ENCODE assay signal across 9 cellular contexts in genomic region chr10:102455893-102456471, GRCh38. TPM values are rescaled to one million over a fixed set of nuclear protein-coding genes. Genes with fewer than 3 reads are reported as not detected.
DNase-seq lines count a peak whose midpoint lies in the region; ATAC-seq and TF ChIP-seq lines count a peak whose summit lies in the region.
"Had no signal": no experiment of that assay in that cellular context is flagged by ENCODE, and none has a peak within 500 bp of the region (broad histone marks: within the 10 kb centered on the region; RNA-seq: fewer than 3 reads in every experiment).

No MANE protein-coding gene starts in this region.

- no peak overlapping the region for H3K4me3 ChIP-seq in right cardiac atrium (ENCODE audit: low read length)
- no peak overlapping the region for H3K4me3 ChIP-seq in left ventricle myocardium inferior
- no peak overlapping the region for H3K4me3 ChIP-seq in RWPE2 (ENCODE audit: severe bottlenecking)
- H3K4me3 ChIP-seq in upper lobe of right lung, result no peak overlapping the region

- WGBS in right cardiac atrium, result 72% methylated on average over 7 of the region's 7 CpGs

- H3K4me1 ChIP-seq in right cardiac atrium (ENCODE audit: control insufficient read depth, insufficient read depth, low read length) (peaks cover 5% of the 10 kb centered on the region), left ventricle myocardium inferior (peaks cover 17% of the 10 kb centered on the region), RWPE2 (ENCODE audit: insufficient read depth, poor library complexity, severe bottlenecking) (peaks cover 18% of the 10 kb centered on the region), upper lobe of right lung (peaks cover 41% of the 10 kb centered on the region)

- H3K36me3 ChIP-seq in left ventricle myocardium inferior (no peaks in the 10 kb centered on the region), RWPE2 (ENCODE audit: low read depth) (peaks cover 21% of the 10 kb centered on the region), upper lobe of right lung (no peaks in the 10 kb centered on the region)

- DNase-seq in right cardiac atrium (peak in 1 of 3 donors; percentile 47), left ventricle myocardium inferior (no peak), RWPE2 (ENCODE audit: low spot score) (no peak), fibroblast of the conjunctiva (ENCODE audit: low read depth) (peak; percentile 85), upper lobe of right lung (no peak), medulla oblongata (ENCODE audit: extremely low spot score) (no peak), NCI-H2029 treated with DMSO at 0.1 percent for 48 hours (lab: John Stamatoyannopoulos, UW) (no peak)
- DNase-seq: NCI-H2081 had no signal

- TF ChIP-seq CTCF in left ventricle myocardium inferior (IDR thresholded peaks at IDR 0.05; ENCODE audit: borderline replicate concordance), result no peak
- no peak for TF ChIP-seq CTCF in RWPE2 (IDR thresholded peaks at IDR 0.05; ENCODE audit: poor library complexity, severe bottlenecking)
- TF ChIP-seq CTCF in upper lobe of right lung (IDR thresholded peaks at IDR 0.05), result no peak

- intact Hi-C loops in right cardiac atrium (cut with DNase I), result no loop called here
- intact Hi-C loops in left ventricle myocardium inferior (cut with micrococcal nuclease), result no loop called here
- intact Hi-C loops in upper lobe of right lung (cut with DNase I), result no loop called here

- H3K27ac ChIP-seq in right cardiac atrium (ENCODE audit: low read length), result no peak overlapping the region
- H3K27ac ChIP-seq in left ventricle myocardium inferior (replicated peaks), result no peak overlapping the region
- peak overlapping the region; percentile 27 for H3K27ac ChIP-seq in RWPE2 (ENCODE audit: poor library complexity, severe bottlenecking)
- H3K27ac ChIP-seq in upper lobe of right lung, result peak overlapping the region; percentile 83

- H3K27me3 ChIP-seq in right cardiac atrium (ENCODE audit: control insufficient read depth, insufficient read depth) (no peaks in the 10 kb centered on the region), left ventricle myocardium inferior (ENCODE audit: low read depth) (no peaks in the 10 kb centered on the region), RWPE2 (ENCODE audit: insufficient read depth, poor library complexity, severe bottlenecking) (no peaks in the 10 kb centered on the region), upper lobe of right lung (no peaks in the 10 kb centered on the region)

- peak; percentile 13 to 28 for ATAC-seq in right cardiac atrium
- peak; percentile 70; the same call in 2 of the 3 replicates for ATAC-seq in RWPE2 (ENCODE audit: low read depth)
- ATAC-seq in upper lobe of right lung, result peak; percentile 75
- no peak for ATAC-seq in GM19455 (IDR thresholded peaks at IDR 0.05; ENCODE audit: unreplicated experiment)

- H3K9me3 ChIP-seq in right cardiac atrium (ENCODE audit: control insufficient read depth, low read length) (no peaks in the 10 kb centered on the region), left ventricle myocardium inferior (replicated peaks) (no peaks in the 10 kb centered on the region), RWPE2 (ENCODE audit: severe bottlenecking) (no peaks in the 10 kb centered on the region), upper lobe of right lung (no peaks in the 10 kb centered on the region)

RNA-seq across cellular contexts. Expression of gene C10orf95, which starts 4.6 kb away (rescaled TPM):
- total RNA-seq in right cardiac atrium (not detected), left ventricle myocardium inferior (not detected), upper lobe of right lung (3.1 TPM)
- 0.09 TPM for polyA plus RNA-seq in right cardiac atrium

RNA-seq across cellular contexts. Expression of gene CUEDC2, which starts 23.6 kb away (rescaled TPM):
- 10 to 100 TPM; 68.7 to 78.6 (median 71.6) TPM for total RNA-seq in right cardiac atrium
- 94.6 TPM for polyA plus RNA-seq in right cardiac atrium
- total RNA-seq in left ventricle myocardium inferior, result 72.3 TPM
- total RNA-seq in upper lobe of right lung, result 44.8 TPM

RNA-seq across cellular contexts. Expression of gene FBXL15, which starts 35.3 kb away (rescaled TPM):
- total RNA-seq in right cardiac atrium (10 to 100 TPM; 14.0 to 15.6 (median 14.4) TPM), left ventricle myocardium inferior (12.3 TPM), upper lobe of right lung (16.0 TPM)
- polyA plus RNA-seq in right cardiac atrium, result 14.4 TPM

RNA-seq across cellular contexts. Expression of gene PSD, which starts 37.4 kb away (rescaled TPM):
- total RNA-seq in right cardiac atrium, result 1 to 10 TPM; 4.6 to 9.4 (median 6.6) TPM
- polyA plus RNA-seq in right cardiac atrium, result 5.7 TPM
- total RNA-seq in left ventricle myocardium inferior, result 0.93 TPM
- 3.5 TPM for total RNA-seq in upper lobe of right lung

RNA-seq across cellular contexts. Expression of gene ACTR1A, which starts 46.5 kb away (rescaled TPM):
- 100 to 1,000 TPM; 100 to 108 (median 107) TPM for total RNA-seq in right cardiac atrium
- polyA plus RNA-seq in right cardiac atrium, result 106 TPM
- total RNA-seq in left ventricle myocardium inferior, result 103 TPM
- total RNA-seq in upper lobe of right lung, result 92.5 TPM

Comparison
In these comparisons a context has a peak if more than half of its experiments do, and no peak if none do; other contexts are left out.
1. H3K27ac ChIP-seq: peak in RWPE2 (single experiment) and upper lobe of right lung (single experiment); none in right cardiac atrium (single experiment) and left ventricle myocardium inferior (single experiment).